Comparison of ENCODE assay signal across 14 cellular contexts in the genomic region with DNA sequence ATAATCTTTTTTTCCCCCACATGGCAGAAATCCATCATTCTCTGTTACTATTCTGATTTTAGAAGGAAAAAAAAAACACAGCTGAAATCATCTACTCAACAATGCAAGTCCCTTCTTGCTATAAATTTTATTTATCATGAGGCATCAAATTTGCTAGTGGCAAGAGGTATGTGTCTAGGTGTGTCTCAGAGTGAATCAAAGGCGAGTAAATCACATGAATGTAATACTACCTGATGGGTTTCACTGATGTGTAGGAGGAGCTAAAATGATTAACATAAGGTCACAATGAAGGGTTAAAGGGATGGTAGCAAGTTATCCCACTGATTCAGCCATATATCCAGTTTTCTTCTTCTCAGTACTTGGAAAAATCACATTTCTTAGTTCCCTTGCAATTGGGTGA. TPM values are rescaled to one million over a fixed set of nuclear protein-coding genes. Genes with fewer than 3 reads are reported as not detected.
DNase-seq lines count a peak whose midpoint lies in the region; ATAC-seq and TF ChIP-seq lines count a peak whose summit lies in the region.
"Had no signal": no experiment of that assay in that cellular context is flagged by ENCODE, and none has a peak within 500 bp of the region (broad histone marks: within the 10 kb centered on the region; RNA-seq: fewer than 3 reads in every experiment).

No MANE protein-coding gene starts in this region.

- H3K4me1 ChIP-seq in A673 (ENCODE audit: insufficient read depth, low read length, poor library complexity, severe bottlenecking) (peaks cover 47% of the 10 kb centered on the region), OCI-LY3 (ENCODE audit: low read length) (peaks cover 42% of the 10 kb centered on the region), mammary epithelial cell (ENCODE audit: insufficient read depth, low read length) (peaks cover 16% of the 10 kb centered on the region), foreskin keratinocyte (peaks cover 17% of the 10 kb centered on the region)

- H3K27ac ChIP-seq in A673 (ENCODE audit: low read depth, low read length, poor library complexity, severe bottlenecking) (no peak overlapping the region), OCI-LY3 (ENCODE audit: low read length) (no peak overlapping the region), mammary epithelial cell (ENCODE audit: insufficient read depth, low read depth, low read length) (peak overlapping the region; percentile 56), foreskin keratinocyte (peak overlapping the region; percentile 74)

- H2AFZ ChIP-seq in OCI-LY3 (ENCODE audit: low read depth, low read length) (no peak overlapping the region), mammary epithelial cell (ENCODE audit: low read depth, low read length) (no peak overlapping the region)
- H2AFZ ChIP-seq: GM23338 had no signal

- H3K27me3 ChIP-seq in A673 (replicated peaks; ENCODE audit: insufficient read depth, low read depth, low read length, poor library complexity) (no peaks in the 10 kb centered on the region), OCI-LY3 (ENCODE audit: low read depth, low read length) (no peaks in the 10 kb centered on the region), mammary epithelial cell (ENCODE audit: insufficient read depth, low read length) (no peaks in the 10 kb centered on the region), foreskin keratinocyte (no peaks in the 10 kb centered on the region)
- H3K27me3 ChIP-seq: BLaER1 treated with 17β-estradiol and CSF1 and Interleukin-3, amounts not matched to agents 10 nM and 100 nM had no signal

- DNase-seq in A673 (ENCODE audit: low spot score) (peak; percentile 47), mammary epithelial cell (peak; percentile 95), foreskin keratinocyte (peak; percentile 95 to 97), NCI-H1694 treated with DMSO at 0.1 percent for 48 hours (lab: John Stamatoyannopoulos, UW) (no peak), inferior parietal cortex (ENCODE audit: extremely low spot score) (no peak), iPS-NIHi11 (ENCODE audit: low spot score) (no peak)
- DNase-seq: 8988T; ACHN; CD4-positive, CD25-positive, alpha-beta regulatory T cell; DMS53; H7 had no signal

- TF ChIP-seq CTCF in A673 (conservative IDR thresholded peaks at IDR 0.05; ENCODE audit: low read depth, low read length) (no peak), OCI-LY3 (IDR thresholded peaks at IDR 0.05; ENCODE audit: low read depth, low read length) (no peak), mammary epithelial cell (conservative IDR thresholded peaks at IDR 0.05 in 1 of 2, IDR thresholded peaks at IDR 0.05 in 1 of 2; ENCODE audit: extremely low read depth in 1 of 2, insufficient read depth in 1 of 2, low read depth in 1 of 2, low read length in 2 of 2) (no peak), foreskin keratinocyte (conservative IDR thresholded peaks at IDR 0.05) (no peak)

- BruUV-seq in A673 (replicated peaks; lab: Mats Ljungman, UMichigan) (no TSS peak), mammary epithelial cell (replicated peaks; lab: Mats Ljungman, UMichigan) (no TSS peak)

- intact Hi-C loops in A673 (cut with micrococcal nuclease; ENCODE audit: unreplicated experiment) (no loop called here), mammary epithelial cell (cut with micrococcal nuclease) (loop anchor here (1.0 to 10.0 kb wide), 2 partner anchors 43 to 316 kb away; no protein-coding TSS in a partner anchor)

- H4K20me1 ChIP-seq in OCI-LY3 (ENCODE audit: insufficient read depth, low read length) = no peaks in the 10 kb centered on the region
- no peaks in the 10 kb centered on the region for H4K20me1 ChIP-seq in mammary epithelial cell (ENCODE audit: insufficient read depth, low read length)
- H4K20me1 ChIP-seq: BLaER1 treated with 17β-estradiol and CSF1 and Interleukin-3, amounts not matched to agents 10 nM and 100 nM had no signal

- no peaks in the 10 kb centered on the region for H3K36me3 ChIP-seq in A673 (ENCODE audit: insufficient read depth, low read length, poor library complexity, severe bottlenecking)
- H3K36me3 ChIP-seq in OCI-LY3 (replicated peaks; ENCODE audit: low read depth, low read length) = no peaks in the 10 kb centered on the region
- H3K36me3 ChIP-seq in mammary epithelial cell (ENCODE audit: insufficient read depth, low read length) = no peaks in the 10 kb centered on the region
- H3K36me3 ChIP-seq: BLaER1 treated with 17β-estradiol and CSF1 and Interleukin-3, amounts not matched to agents 10 nM and 100 nM had no signal

- in situ Hi-C loops in mammary epithelial cell (cut with MboI; ENCODE audit: low sequenced_read_pairs in 2 of 2) = no loop called here

- no peak overlapping the region for H3K4me3 ChIP-seq in A673 (ENCODE audit: low read depth, low read length, poor library complexity, severe bottlenecking)
- no peak overlapping the region for H3K4me3 ChIP-seq in OCI-LY3 (ENCODE audit: low read length)
- no peak overlapping the region for H3K4me3 ChIP-seq in mammary epithelial cell (replicated peaks in 1 of 3; ENCODE audit: insufficient read depth in 1 of 3, low read depth in 2 of 3, low read length in 3 of 3)
- H3K4me3 ChIP-seq: BLaER1 treated with 17β-estradiol and CSF1 and Interleukin-3, amounts not matched to agents 10 nM and 100 nM; GM23338 had no signal

- CTCF ChIA-PET in A673 (lab: Charles Lee) = interaction anchor here (0.6 kb wide), 1 partner anchor 291 kb away, joined by 3 read pairs; no protein-coding TSS in a partner anchor
- CTCF ChIA-PET in mammary epithelial cell (lab: Charles Lee; ENCODE audit: low non-redundant PET) = interaction anchor here (0.6 to 0.7 kb wide), 2 partner anchors 18 to 41 kb away, joined by 4 to 6 read pairs; no protein-coding TSS in a partner anchor

- dilution Hi-C loops in mammary epithelial cell (cut with HindIII; ENCODE audit: low sequenced_read_pairs) = no loop called here

- 0% methylated on average over 1 of the region's 1 CpG for WGBS in mammary epithelial cell (ENCODE audit: low coverage, missing lambda C conversion rate)

- H3K79me2 ChIP-seq in OCI-LY3 (ENCODE audit: low read length) = no peaks in the 10 kb centered on the region
- no peaks in the 10 kb centered on the region for H3K79me2 ChIP-seq in mammary epithelial cell (ENCODE audit: insufficient read depth, low read length)

- H3K4me2 ChIP-seq in OCI-LY3 (ENCODE audit: low read length) (0 out of 2 replicates have a peak overlapping the region, but pooled peaks have one; percentile 34), mammary epithelial cell (ENCODE audit: insufficient read depth, low read depth, low read length) (peak overlapping the region; percentile 46)
- H3K4me2 ChIP-seq: GM23338 had no signal

- H3K9ac ChIP-seq in OCI-LY3 (ENCODE audit: low read length) (no peak overlapping the region), mammary epithelial cell (ENCODE audit: insufficient read depth, low read length) (peak overlapping the region; percentile 7)
- H3K9ac ChIP-seq: BLaER1 treated with 17β-estradiol and CSF1 and Interleukin-3, amounts not matched to agents 10 nM and 100 nM had no signal

- H3K9me3 ChIP-seq in A673 (ENCODE audit: low read depth, low read length, poor library complexity, severe bottlenecking) = no peaks in the 10 kb centered on the region
- no peaks in the 10 kb centered on the region for H3K9me3 ChIP-seq in OCI-LY3 (ENCODE audit: insufficient read depth, low read length)
- H3K9me3 ChIP-seq in mammary epithelial cell (replicated peaks; ENCODE audit: insufficient read depth, low read length) = no peaks in the 10 kb centered on the region
- H3K9me3 ChIP-seq: BLaER1 treated with 17β-estradiol and CSF1 and Interleukin-3, amounts not matched to agents 10 nM and 100 nM had no signal

- POLR2A ChIA-PET in A673 (lab: Charles Lee; ENCODE audit: low non-redundant PET) = interaction anchor here (0.6 kb wide), 1 partner anchor 59 kb away, joined by 3 read pairs; no protein-coding TSS in a partner anchor

- peak; percentile 95 for ATAC-seq in foreskin keratinocyte
- ATAC-seq: GM23338 had no signal

RNA-seq across cellular contexts. Expression of a gene that starts 24.5 kb away (rescaled TPM):
- 35.1 and 36.9 TPM in 2 replicates for total RNA-seq in A673 (2021)
- total RNA-seq in mammary epithelial cell = 10 to 100 TPM; 18.9 to 26.7 TPM
- polyA plus RNA-seq in mammary epithelial cell = 8.3 TPM
- polyA minus RNA-seq in mammary epithelial cell = 13.1 TPM
- 19.2 and 26.0 TPM in 2 replicates for total RNA-seq in foreskin keratinocyte
- polyA plus RNA-seq in foreskin keratinocyte = 5.7 and 8.7 TPM in 2 replicates

Comparison
In these comparisons a context has a peak if more than half of its experiments do, and no peak if none do; other contexts are left out.
1. DNase-seq: peak in A673 (single experiment), mammary epithelial cell (single experiment) and foreskin keratinocyte (2 of 2); none in NCI-H1694 treated with DMSO at 0.1 percent for 48 hours (single experiment), inferior parietal cortex (single experiment) and iPS-NIHi11 (single experiment).
2. H3K27ac ChIP-seq: peak in mammary epithelial cell (single experiment) and foreskin keratinocyte (single experiment); none in A673 (single experiment) and OCI-LY3 (single experiment).